Comparison of ENCODE assay signal across 8 cellular contexts in the genomic region with DNA sequence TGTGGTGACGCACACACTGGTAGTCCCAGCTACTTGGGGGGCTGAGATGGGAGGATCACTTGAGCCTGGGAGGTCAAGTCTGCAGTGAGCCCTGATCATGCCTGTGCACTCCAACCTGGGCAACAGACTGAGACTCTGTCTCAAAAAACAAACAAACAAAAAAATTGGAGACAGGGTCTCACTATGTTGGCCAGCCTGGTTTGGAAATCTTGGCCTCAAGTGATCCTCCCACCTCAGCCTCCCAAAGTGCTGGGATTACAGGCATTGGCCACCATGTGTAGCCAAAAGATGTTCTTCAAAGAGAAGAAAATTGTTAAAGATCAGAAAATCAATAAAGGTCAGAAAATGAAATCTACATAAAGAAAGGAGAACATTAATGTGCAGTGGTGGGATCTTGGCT. TPM values are rescaled to one million over a fixed set of nuclear protein-coding genes. Genes with fewer than 3 reads are reported as not detected.
"Had no signal": no experiment of that assay in that cellular context is flagged by ENCODE, and none has a peak within 500 bp of the region (broad histone marks: within the 10 kb centered on the region; RNA-seq: fewer than 3 reads in every experiment).

No MANE protein-coding gene starts in this region.

- H3K36me3 ChIP-seq: HAP-1 had no signal

- DNase-seq: GM23248, GOT3, H7, KG1 had no signal

- FAIRE-seq: HTR-8/SVneo had no signal

- ATAC-seq: HCT116 had no signal

- H3K9me3 ChIP-seq: HAP-1 had no signal

- H3K4me3 ChIP-seq: GM23248, HAP-1 had no signal

- H2AFZ ChIP-seq: GM23248 had no signal

- H3K27ac ChIP-seq: GM23248 had no signal

- H3K9ac ChIP-seq: GM23248 had no signal

RNA-seq across cellular contexts. Expression of a gene that starts 41.7 kb away (rescaled TPM):
- polyA plus RNA-seq: IgD-negative memory B cell had no signal
